ENCODE assay signal across 1 cellular context in genomic region chrX:120560842-120561633, GRCh38.
TF ChIP-seq lines count a peak whose summit lies in the region.

CUL4B (minus strand) TSS chrX:120560962; CDS start chrX:120560638, 324 bp downstream.

TF ChIP-seq in K562, 482 proteins besides CTCF, POLR2A, EP300 and RAD21 (continued from another document and continues in another):
- no peak for TF ChIP-seq ZNF318 (IDR thresholded peaks at IDR 0.05; ENCODE audit: borderline replicate concordance in 1 of 2, low read depth in 1 of 2)
- no peak for TF ChIP-seq ADNP (tag; IDR thresholded peaks at IDR 0.05)
- TF ChIP-seq NKRF (IDR thresholded peaks at IDR 0.05; ENCODE audit: borderline replicate concordance) = 0 out of 2 replicates have a peak, but pooled peaks have one; percentile 1
- TF ChIP-seq THAP7 (CRISPR knock-in tag; IDR thresholded peaks at IDR 0.05) = no peak
- peak; percentile 53 to 94 (median 89) for TF ChIP-seq YY1 (IDR thresholded peaks at IDR 0.05; ENCODE audit: borderline replicate concordance in 1 of 3, control insufficient read depth in 1 of 3, extremely low read depth in 1 of 3, insufficient read depth in 3 of 3, insufficient read length in 1 of 3, insufficient replicate concordance in 2 of 3, low read depth in 1 of 3, low read length in 2 of 3)
- TF ChIP-seq PHF8 (IDR thresholded peaks at IDR 0.05; ENCODE audit: borderline replicate concordance, low read length) = peak; percentile 78
- peak; percentile 63; the same call in 1 of the 2 replicates for TF ChIP-seq TOE1 (IDR thresholded peaks at IDR 0.05; ENCODE audit: borderline replicate concordance)
- TF ChIP-seq TOE1 (CRISPR knock-in tag; IDR thresholded peaks at IDR 0.05; ENCODE audit: borderline replicate concordance, low read depth) = no peak
- 0 out of 2 replicates have a peak, but pooled peaks have one; percentile 6 for TF ChIP-seq MTA2 (IDR thresholded peaks at IDR 0.05; ENCODE audit: low read depth)
- TF ChIP-seq EP400 (IDR thresholded peaks at IDR 0.05) = peak; percentile 87
- peak; percentile 58 for TF ChIP-seq TAF7 (tag; IDR thresholded peaks at IDR 0.05)
- peak; percentile 87 for TF ChIP-seq POLR2G (IDR thresholded peaks at IDR 0.05; ENCODE audit: low read depth, low read length)
- peak; percentile 98 for TF ChIP-seq VEZF1 (CRISPR knock-in tag; IDR thresholded peaks at IDR 0.05)
- no peak for TF ChIP-seq CBX8 (IDR thresholded peaks at IDR 0.05; ENCODE audit: borderline replicate concordance, extremely low read depth, low read depth, low read length, poor library complexity, severe bottlenecking)
- no peak for TF ChIP-seq BCL6 (CRISPR knock-in tag; IDR thresholded peaks at IDR 0.05)
- TF ChIP-seq ATF1 (CRISPR knock-in tag; IDR thresholded peaks at IDR 0.05) = no peak
- TF ChIP-seq ATF1 (tag; IDR thresholded peaks at IDR 0.05) = peak; percentile 33; the same call in 1 of the 2 replicates
- peak in 1 of 2 experiments; percentile 26; a peak in 1 of 3 replicates for TF ChIP-seq CBX3 (IDR thresholded peaks at IDR 0.05; ENCODE audit: borderline replicate concordance in 1 of 2, low read length in 2 of 2)
- TF ChIP-seq TFAM (CRISPR knock-in tag; conservative IDR thresholded peaks at IDR 0.05) = no peak
- TF ChIP-seq PRDM10 (IDR thresholded peaks at IDR 0.05; ENCODE audit: partially characterized antibody) = peak; percentile 93
- TF ChIP-seq USF1 (CRISPR knock-in tag; IDR thresholded peaks at IDR 0.05) = peak; percentile 93
- peak in 1 of 3 experiments; percentile 92; a peak in 2 of 6 replicates for TF ChIP-seq ZBTB11 (CRISPR knock-in tag; IDR thresholded peaks at IDR 0.05)
- TF ChIP-seq SP1 (CRISPR knock-in tag; IDR thresholded peaks at IDR 0.05) = 0 out of 2 replicates have a peak, but pooled peaks have one; percentile 9
- TF ChIP-seq ZNF263 (CRISPR knock-in tag; IDR thresholded peaks at IDR 0.05; ENCODE audit: borderline replicate concordance) = peak; percentile 62; the same call in 1 of the 2 replicates
- no peak for TF ChIP-seq MYNN (IDR thresholded peaks at IDR 0.05)
- TF ChIP-seq MYNN (CRISPR knock-in tag; IDR thresholded peaks at IDR 0.05) = no peak
- TF ChIP-seq FOXK2 (conservative IDR thresholded peaks at IDR 0.05 in 1 of 2, IDR thresholded peaks at IDR 0.05 in 1 of 2; ENCODE audit: low read depth in 2 of 2) = peak; percentile 97 to 98
- TF ChIP-seq DACH1 (IDR thresholded peaks at IDR 0.05; ENCODE audit: partially characterized antibody) = no peak
- peak; percentile 35; the same call in 1 of the 2 replicates for TF ChIP-seq CBFA2T2 (conservative IDR thresholded peaks at IDR 0.05)
- TF ChIP-seq MNT (conservative IDR thresholded peaks at IDR 0.05) = peak; percentile 88 to 92
- no peak for TF ChIP-seq CHD1 (IDR thresholded peaks at IDR 0.05; ENCODE audit: low read length)
- TF ChIP-seq HMGN3 (IDR thresholded peaks at IDR 0.05; ENCODE audit: borderline replicate concordance, extremely low read depth, insufficient read length, low read depth, low read length) = peak; percentile 42
- no peak; the same call in 1 of the 2 replicates for TF ChIP-seq MTA3 (IDR thresholded peaks at IDR 0.05; ENCODE audit: borderline replicate concordance)
- TF ChIP-seq SUPT5H (IDR thresholded peaks at IDR 0.05) = peak; percentile 77; the same call in 1 of the 2 replicates
- peak; percentile 46 for TF ChIP-seq RBBP5 (IDR thresholded peaks at IDR 0.05; ENCODE audit: borderline replicate concordance, insufficient read depth, low read length, poor library complexity, severe bottlenecking)
